In the genomic region with DNA sequence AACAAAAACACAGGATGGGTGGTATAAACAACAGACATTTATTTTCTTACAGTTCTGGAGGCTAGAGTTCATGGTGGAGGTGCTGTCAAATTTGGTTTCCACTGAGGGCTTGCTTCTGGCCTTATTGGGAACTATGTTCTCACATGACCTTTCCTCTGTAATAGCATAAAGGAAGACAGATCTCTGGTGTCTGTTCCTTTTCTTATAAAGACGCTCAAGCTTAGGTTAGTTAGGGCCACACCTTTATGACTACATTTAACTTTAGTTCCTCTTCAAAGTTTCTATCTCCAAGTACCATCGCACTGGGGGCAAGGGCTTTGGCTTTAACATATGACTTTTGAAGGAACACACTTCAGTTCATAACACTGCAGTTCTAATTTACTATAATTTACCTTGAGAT, we compare ENCODE assay signal across 7 cellular contexts.
"Had no signal": no experiment of that assay in that cellular context is flagged by ENCODE, and none has a peak within 500 bp of the region (broad histone marks: within the 10 kb centered on the region; RNA-seq: fewer than 3 reads in every experiment).

No MANE protein-coding gene starts in this region.

- H3K9me3 Mint-ChIP-seq: HFFc6 had no signal

- ATAC-seq: HCT116, K562 had no signal

- H3K27ac Mint-ChIP-seq: HFFc6 had no signal

- H3K4me3 Mint-ChIP-seq: HFFc6 had no signal

- DNase-seq: GM23248, GOT3, H7, HFFc6, IMR-90 had no signal
